In genomic region chr6:158642805-158643489, GRCh38 we compare ENCODE assay signal across 9 cellular contexts. TPM values are rescaled to one million over a fixed set of nuclear protein-coding genes. Genes with fewer than 3 reads are reported as not detected.
DNase-seq lines count a peak whose midpoint lies in the region; ATAC-seq and TF ChIP-seq lines count a peak whose summit lies in the region.
"Had no signal": no experiment of that assay in that cellular context is flagged by ENCODE, and none has a peak within 500 bp of the region (broad histone marks: within the 10 kb centered on the region; RNA-seq: fewer than 3 reads in every experiment).

No MANE protein-coding gene starts in this region.

- H3K9me3 ChIP-seq in DOHH2 (ENCODE audit: control insufficient read depth, insufficient read depth, low read length) (no peaks in the 10 kb centered on the region), endocrine pancreas (ENCODE audit: control insufficient read depth, low read length) (no peaks in the 10 kb centered on the region), ovary (no peaks in the 10 kb centered on the region)

- TF ChIP-seq EP300 in ovary (IDR thresholded peaks at IDR 0.05): no peak

- no peak for TF ChIP-seq POLR2A in ovary (IDR thresholded peaks at IDR 0.05)

- H3K4me1 ChIP-seq in DOHH2 (ENCODE audit: control insufficient read depth, low read length): peaks cover 19% of the 10 kb centered on the region
- peaks cover 30% of the 10 kb centered on the region for H3K4me1 ChIP-seq in endocrine pancreas (ENCODE audit: control insufficient read depth, insufficient read depth, low read length)
- peaks cover 14% of the 10 kb centered on the region for H3K4me1 ChIP-seq in ovary (ENCODE audit: insufficient read depth)

- H3F3A ChIP-seq in DOHH2 (ENCODE audit: control insufficient read depth, insufficient read depth): peaks cover 4% of the 10 kb centered on the region; the same call in 1 of the 2 replicates

- H3K36me3 ChIP-seq in DOHH2 (ENCODE audit: control insufficient read depth, low read length) (peaks cover 13% of the 10 kb centered on the region), endocrine pancreas (ENCODE audit: control insufficient read depth, insufficient read depth, low read length) (no peaks in the 10 kb centered on the region), ovary (no peaks in the 10 kb centered on the region)

- peak overlapping the region; percentile 73 for H3K4me3 ChIP-seq in DOHH2 (ENCODE audit: low read length)
- peak overlapping the region; percentile 41 for H3K4me3 ChIP-seq in endocrine pancreas (ENCODE audit: control insufficient read depth, insufficient read depth, low read length)
- H3K4me3 ChIP-seq in ovary: peak overlapping the region; percentile 82

- ATAC-seq in GM18909 (IDR thresholded peaks at IDR 0.05; ENCODE audit: poor library complexity, unreplicated experiment): no peak

- H4K20me1 ChIP-seq in DOHH2 (ENCODE audit: control insufficient read depth, insufficient read depth, low read depth, low read length): 0 out of 2 replicates have a peak, but pooled peaks cover 5% of the 10 kb centered on the region

- H3K27me3 ChIP-seq in DOHH2 (ENCODE audit: control insufficient read depth, low read length) (peaks cover 13% of the 10 kb centered on the region), endocrine pancreas (ENCODE audit: control insufficient read depth, insufficient read depth, low read length) (no peaks in the 10 kb centered on the region), ovary (no peaks in the 10 kb centered on the region)

- H3K9me2 ChIP-seq in DOHH2 (replicated peaks; ENCODE audit: control insufficient read depth, low read length): no peaks in the 10 kb centered on the region

- H3K27ac ChIP-seq in DOHH2 (ENCODE audit: low read depth, low read length): no peak overlapping the region
- no peak overlapping the region for H3K27ac ChIP-seq in ovary
- H3K27ac ChIP-seq: HL-60 had no signal

- peak overlapping the region; percentile 65 for H3K4me2 ChIP-seq in DOHH2 (ENCODE audit: low read length)

- TF ChIP-seq CTCF in DOHH2 (IDR thresholded peaks at IDR 0.05; ENCODE audit: low read depth, low read length, poor library complexity, severe bottlenecking): no peak
- TF ChIP-seq CTCF in ovary (IDR thresholded peaks at IDR 0.05): no peak

- no peak overlapping the region for H3K9ac ChIP-seq in endocrine pancreas (ENCODE audit: control insufficient read depth, insufficient read depth, low read length)

- peaks cover 28% of the 10 kb centered on the region for H3K79me2 ChIP-seq in DOHH2 (ENCODE audit: control insufficient read depth, low read length)

- WGBS in ovary, 3 donors: 60 to 73% (median 70%) methylated on average over 11 of the region's 11 CpGs

- intact Hi-C loops in ovary (cut with DNase I): no loop called here

- DNase-seq in RKO (ENCODE audit: low spot score) (peak; percentile 46), ovary (peak in 2 of 5 donors; percentile 4 to 8), cortex of kidney (lab: John Stamatoyannopoulos, UW) (no peak), AG20443 (ENCODE audit: low spot score) (no peak)
- no peak for DNase-seq in activated CD4-positive, CD25-positive, alpha-beta regulatory T cell treated with anti-CD3 and anti-CD28 coated beads, Interleukin-2, amount 50 U/mL, for 72 hours

RNA-seq across cellular contexts. Expression of gene DYNLT1, which starts 1.6 kb away (rescaled TPM):
- 100 to 1,000 TPM in 4 of 7 donors, 10 to 100 TPM in 3; 50.0 to 115 (median 102) TPM for total RNA-seq in ovary
- polyA plus RNA-seq in ovary: 100 to 1,000 TPM; 114 to 217 TPM

RNA-seq across cellular contexts. Expression of gene SYTL3, which starts 6.9 kb away (rescaled TPM):
- total RNA-seq in ovary: 1 to 10 TPM; 1.7 to 7.8 (median 2.5) TPM
- 1 to 10 TPM; 1.9 to 3.3 TPM for polyA plus RNA-seq in ovary
